ENCODE assay signal across 9 cellular contexts in the genomic region with DNA sequence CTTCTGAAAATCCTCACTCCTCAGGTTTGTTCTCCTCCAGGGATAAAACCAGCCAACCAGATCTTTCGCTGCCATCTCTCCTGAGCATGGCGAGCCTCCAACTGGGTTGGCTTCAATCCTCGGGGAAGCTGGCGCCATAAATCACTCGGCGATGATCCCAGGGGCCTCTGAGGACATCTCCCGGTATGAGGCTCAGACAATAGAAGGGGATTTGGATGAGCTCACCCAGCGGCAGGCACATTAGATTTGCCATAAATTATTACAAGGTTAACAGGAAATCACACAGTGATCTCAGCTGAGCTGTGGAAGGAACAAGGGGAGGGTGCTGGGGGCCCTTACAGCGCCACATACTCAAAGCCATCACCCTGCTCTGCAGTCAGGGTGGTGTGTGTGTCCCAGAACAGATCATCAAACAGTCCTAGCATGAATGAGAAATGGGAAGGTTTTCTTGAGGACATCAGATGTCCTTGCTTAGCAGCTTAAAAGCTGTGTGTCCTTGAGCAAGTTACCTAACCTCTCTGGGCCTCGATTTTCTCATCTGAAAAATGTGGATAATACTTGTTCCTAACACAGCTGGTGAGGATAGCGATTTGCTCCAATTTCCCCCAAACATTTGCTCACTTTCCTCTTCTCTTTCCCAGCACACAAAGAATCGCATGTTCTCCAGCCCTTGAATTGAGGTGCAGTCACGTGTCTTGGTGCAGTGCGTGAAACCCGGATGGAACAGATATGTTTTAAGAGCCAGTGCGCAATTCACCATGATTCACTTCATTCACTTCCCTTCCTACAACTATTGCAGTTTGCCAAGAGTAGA.
DNase-seq lines count a peak whose midpoint lies in the region; ATAC-seq and TF ChIP-seq lines count a peak whose summit lies in the region.
"Had no signal": no experiment of that assay in that cellular context is flagged by ENCODE, and none has a peak within 500 bp of the region (broad histone marks: within the 10 kb centered on the region; RNA-seq: fewer than 3 reads in every experiment).

No MANE protein-coding gene starts in this region.

- no peak overlapping the region for H3K9ac ChIP-seq in smooth muscle cell (ENCODE audit: low read depth)

- H3K4me1 ChIP-seq in RWPE2 (ENCODE audit: insufficient read depth, poor library complexity, severe bottlenecking) = peaks cover 11% of the 10 kb centered on the region
- peaks cover 7 to 51% (median 17%) of the 10 kb centered on the region in 9 donors for H3K4me1 ChIP-seq in heart right ventricle
- H3K4me1 ChIP-seq in smooth muscle cell (ENCODE audit: low read depth) = peaks cover 2% of the 10 kb centered on the region

- H3K27me3 ChIP-seq in RWPE2 (ENCODE audit: insufficient read depth, poor library complexity, severe bottlenecking) = no peaks in the 10 kb centered on the region
- H3K27me3 ChIP-seq in heart right ventricle = no peaks in the 10 kb centered on the region
- no peaks in the 10 kb centered on the region for H3K27me3 ChIP-seq in smooth muscle cell (ENCODE audit: low read depth)

- no peaks in the 10 kb centered on the region for H4K20me1 ChIP-seq in smooth muscle cell (ENCODE audit: low read depth)

- H3K36me3 ChIP-seq in RWPE2 (ENCODE audit: low read depth) (no peaks in the 10 kb centered on the region), heart right ventricle (no peaks in the 10 kb centered on the region), smooth muscle cell (ENCODE audit: low read depth) (no peaks in the 10 kb centered on the region)

- TF ChIP-seq CTCF in RWPE2 (IDR thresholded peaks at IDR 0.05; ENCODE audit: poor library complexity, severe bottlenecking) = no peak
- TF ChIP-seq CTCF in heart right ventricle (IDR thresholded peaks at IDR 0.05) = peak in 2 of 9 donors; percentile 16 to 26
- TF ChIP-seq CTCF in smooth muscle cell (IDR thresholded peaks at IDR 0.05; ENCODE audit: borderline replicate concordance, insufficient read depth, poor library complexity, severe bottlenecking) = no peak

- H3K27ac ChIP-seq in RWPE2 (ENCODE audit: poor library complexity, severe bottlenecking) (peak overlapping the region; percentile 78), heart right ventricle (peak overlapping the region; percentile 24 to 82 (median 55)), smooth muscle cell (ENCODE audit: low read depth) (peak overlapping the region; percentile 57)
- H3K27ac ChIP-seq: 22Rv1 had no signal

- H3K79me2 ChIP-seq in smooth muscle cell (ENCODE audit: low read depth) = no peaks in the 10 kb centered on the region

- no peak overlapping the region for H3K4me2 ChIP-seq in smooth muscle cell

- WGBS in heart right ventricle, 2 donors = 40 to 44% methylated on average over 16 of the region's 16 CpGs
- WGBS in smooth muscle cell (ENCODE audit: low lambda C conversion rate) = 73% methylated on average over 16 of the region's 16 CpGs

- H3K9me3 ChIP-seq in RWPE2 (ENCODE audit: severe bottlenecking) = no peaks in the 10 kb centered on the region
- H3K9me3 ChIP-seq in heart right ventricle = peaks cover 0 to 5% (median 0%) of the 10 kb centered on the region in 11 donors
- H3K9me3 ChIP-seq in smooth muscle cell (replicated peaks; ENCODE audit: low read depth) = no peaks in the 10 kb centered on the region

- ATAC-seq in RWPE2 (ENCODE audit: low read depth) (peak; percentile 63), heart right ventricle (peak; percentile 68 to 89 (median 80))

- no peak overlapping the region for H2AFZ ChIP-seq in smooth muscle cell (ENCODE audit: low read depth)

- intact Hi-C loops in heart right ventricle (cut with DNase I) = loop anchor here in 1 of 10 donors (10.0 kb wide), 1 partner anchor 136 kb away; no protein-coding TSS in a partner anchor

- H3F3A ChIP-seq in smooth muscle cell (ENCODE audit: low read depth) = peaks cover 7% of the 10 kb centered on the region

- H3K4me3 ChIP-seq in RWPE2 (ENCODE audit: severe bottlenecking) (no peak overlapping the region), heart right ventricle (no peak overlapping the region), smooth muscle cell (no peak overlapping the region)

- DNase-seq in NCI-H526 (lab: John Stamatoyannopoulos, UW) (peak; percentile 41 to 49), NCI-H526 treated with DMSO at 0.1 percent for 48 hours (lab: John Stamatoyannopoulos, UW) (no peak), RWPE2 (ENCODE audit: low spot score) (no peak), heart right ventricle (peak; percentile 59 to 68), smooth muscle cell (lab: John Stamatoyannopoulos, UW; ENCODE audit: unreplicated experiment) (no peak), T-helper 9 cell (no peak)
- no peak for DNase-seq in stimulated activated naive CD4-positive, alpha-beta T cell treated with Interleukin-2 at 50 U/mL for 16 hours (lab: John Stamatoyannopoulos, UW)
- DNase-seq in stimulated activated CD4-positive, alpha-beta T cell treated with anti-CD3 and anti-CD28 coated beads, Interleukin-4, amount 100 ng/mL, for 4 hours = no peak

Comparison
In these comparisons a context has a peak if more than half of its experiments do, and no peak if none do; other contexts are left out.
1. DNase-seq: peak in NCI-H526 (2 of 2) and heart right ventricle (2 of 2); none in NCI-H526 treated with DMSO at 0.1 percent for 48 hours (single experiment), RWPE2 (single experiment), smooth muscle cell (single experiment), T-helper 9 cell (single experiment), stimulated activated naive CD4-positive, alpha-beta T cell treated with Interleukin-2 at 50 U/mL for 16 hours (single experiment) and stimulated activated CD4-positive, alpha-beta T cell treated with anti-CD3 and anti-CD28 coated beads, Interleukin-4, amount 100 ng/mL, for 4 hours (0 of 2).
2. Peak in every context shown above with its lines, with median percentiles within 50 percentile points of each other: H3K27ac ChIP-seq.